In the genomic region with DNA sequence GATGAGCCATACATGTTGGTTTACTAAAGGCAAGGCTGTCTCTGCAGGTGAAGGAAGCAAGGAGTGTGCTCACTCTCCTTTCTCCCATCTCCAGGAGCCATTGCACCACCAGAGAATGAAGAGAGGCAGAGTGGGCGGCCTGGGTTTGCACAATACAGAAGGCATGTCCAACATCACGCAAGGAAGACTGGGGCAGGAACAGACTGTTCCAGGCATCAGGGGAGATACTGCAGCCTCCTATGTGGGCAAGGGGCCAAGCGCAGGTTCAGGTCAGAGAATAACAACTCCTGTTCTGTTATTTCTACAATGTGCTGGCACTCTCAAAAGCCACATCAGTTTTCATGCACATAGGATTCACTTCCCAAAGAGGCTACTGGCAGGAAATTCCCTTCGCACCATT, we compare ENCODE assay signal across 25 cellular contexts. TPM values are rescaled to one million over a fixed set of nuclear protein-coding genes. Genes with fewer than 3 reads are reported as not detected.
DNase-seq lines count a peak whose midpoint lies in the region; TF ChIP-seq lines count a peak whose summit lies in the region.
"Had no signal": no experiment of that assay in that cellular context is flagged by ENCODE, and none has a peak within 500 bp of the region (broad histone marks: within the 10 kb centered on the region; RNA-seq: fewer than 3 reads in every experiment).

No MANE protein-coding gene starts in this region.

- TF ChIP-seq CTCF in MCF 10A (IDR thresholded peaks at IDR 0.05; ENCODE audit: unreplicated experiment) (no peak), breast epithelium (IDR thresholded peaks at IDR 0.05) (no peak), VCaP (conservative IDR thresholded peaks at IDR 0.05) (no peak), A673 (conservative IDR thresholded peaks at IDR 0.05; ENCODE audit: low read depth, low read length) (no peak), sigmoid colon (IDR thresholded peaks at IDR 0.05) (no peak), tibial artery (IDR thresholded peaks at IDR 0.05) (no peak)

- DNase-seq in MCF 10A (ENCODE audit: unreplicated experiment): peak; percentile 65
- DNase-seq in breast epithelium (ENCODE audit: low spot score in 2 of 2): no peak
- peak; percentile 6 for DNase-seq in iris pigment epithelial cell (ENCODE audit: low read depth)
- no peak for DNase-seq in activated CD4-positive, CD25-positive, alpha-beta regulatory T cell treated with anti-CD3 and anti-CD28 coated beads, Interleukin-2, amount 50 U/mL, for 72 hours
- no peak for DNase-seq in A673 (ENCODE audit: low spot score)
- DNase-seq in sigmoid colon: no peak
- no peak for DNase-seq in tibial artery
- DNase-seq: activated CD4-positive, alpha-beta T cell treated with anti-CD3 and anti-CD28 coated beads for 4 hours; BE2C; effector memory CD4-positive, alpha-beta T cell; H7; IMR-90; kidney glomerular epithelial cell; MG63; NCI-H1694; NCI-H2227 treated with DMSO at 0.1 percent for 48 hours; NCI-H82; stimulated activated CD4-positive, alpha-beta T cell treated with anti-CD3 and anti-CD28 coated beads, Interleukin-2, amount 100 ng/mL, for 48 hours; stimulated activated naive CD8-positive, alpha-beta T cell treated with anti-CD3 and anti-CD28 coated beads, Interleukin-15, amount 100 ng/mL, for 72 hours had no signal

- H3K9me3 Mint-ChIP-seq in MCF 10A (ENCODE audit: unreplicated experiment): peaks cover 11% of the 10 kb centered on the region

- H3K27ac Mint-ChIP-seq in MCF 10A (ENCODE audit: low read depth, unreplicated experiment): peak overlapping the region; percentile 47
- H3K27ac Mint-ChIP-seq: activated naive CD4-positive, alpha-beta T cell treated with anti-CD3 and anti-CD28 coated beads, Interleukin-2, amount 50 U/mL, for 72 hours; stimulated activated naive CD8-positive, alpha-beta T cell treated with anti-CD3 and anti-CD28 coated beads, Interleukin-15, amount 100 ng/mL, for 72 hours had no signal

- peaks cover 11% of the 10 kb centered on the region for H3K4me1 Mint-ChIP-seq in MCF 10A (ENCODE audit: insufficient read depth, unreplicated experiment)

- H3K4me1 ChIP-seq in breast epithelium (no peaks in the 10 kb centered on the region), A673 (ENCODE audit: insufficient read depth, low read length, poor library complexity, severe bottlenecking) (no peaks in the 10 kb centered on the region), sigmoid colon (no peaks in the 10 kb centered on the region), tibial artery (no peaks in the 10 kb centered on the region)
- H3K4me1 ChIP-seq: ascending aorta had no signal

- H3K27ac ChIP-seq in breast epithelium: no peak overlapping the region
- H3K27ac ChIP-seq in VCaP: peak overlapping the region; percentile 79; the same call in 1 of the 2 replicates
- H3K27ac ChIP-seq in A673 (ENCODE audit: low read depth, low read length, poor library complexity, severe bottlenecking): no peak overlapping the region
- H3K27ac ChIP-seq in sigmoid colon: no peak overlapping the region
- H3K27ac ChIP-seq in tibial artery: no peak overlapping the region
- H3K27ac ChIP-seq: ascending aorta, esophagus muscularis mucosa, tibial nerve had no signal

- TF ChIP-seq POLR2A in breast epithelium (IDR thresholded peaks at IDR 0.05): no peak
- TF ChIP-seq POLR2A in sigmoid colon (IDR thresholded peaks at IDR 0.05): no peak

- no peak for TF ChIP-seq EP300 in sigmoid colon (IDR thresholded peaks at IDR 0.05)

- no peaks in the 10 kb centered on the region for H3K27me3 ChIP-seq in breast epithelium
- H3K27me3 ChIP-seq in A673 (replicated peaks; ENCODE audit: insufficient read depth, low read depth, low read length, poor library complexity): no peaks in the 10 kb centered on the region
- H3K27me3 ChIP-seq in sigmoid colon: no peaks in the 10 kb centered on the region
- H3K27me3 ChIP-seq in tibial artery: no peaks in the 10 kb centered on the region
- H3K27me3 ChIP-seq: ascending aorta, BE2C, esophagus muscularis mucosa, MG63, tibial nerve had no signal

- H3K36me3 ChIP-seq in breast epithelium: no peaks in the 10 kb centered on the region
- H3K36me3 ChIP-seq in A673 (ENCODE audit: insufficient read depth, low read length, poor library complexity, severe bottlenecking): no peaks in the 10 kb centered on the region
- no peaks in the 10 kb centered on the region for H3K36me3 ChIP-seq in sigmoid colon
- no peaks in the 10 kb centered on the region for H3K36me3 ChIP-seq in tibial artery
- H3K36me3 ChIP-seq: ascending aorta, BE2C, MG63, tibial nerve had no signal

- H3K9me3 ChIP-seq in breast epithelium (peaks cover 0 to 13% of the 10 kb centered on the region in 2 donors), A673 (ENCODE audit: low read depth, low read length, poor library complexity, severe bottlenecking) (peaks cover 6% of the 10 kb centered on the region), sigmoid colon (peaks cover 0 to 6% (median 3%) of the 10 kb centered on the region in 4 donors), tibial artery (peaks cover 3 to 19% (median 14%) of the 10 kb centered on the region in 3 donors)
- H3K9me3 ChIP-seq: MG63 had no signal

- WGBS in sigmoid colon, 2 donors: 82 to 84% methylated on average over 4 of the region's 4 CpGs

- intact Hi-C loops in MCF 10A (cut with micrococcal nuclease): no loop called here
- intact Hi-C loops in breast epithelium (cut with DNase I; ENCODE audit: low total_unique reads): no loop called here
- intact Hi-C loops in A673 (cut with micrococcal nuclease; ENCODE audit: unreplicated experiment): no loop called here
- intact Hi-C loops in sigmoid colon (cut with DNase I): no loop called here
- intact Hi-C loops in tibial artery (cut with DNase I; ENCODE audit: low total_unique reads): no loop called here

- H3K4me3 Mint-ChIP-seq in MCF 10A (ENCODE audit: unreplicated experiment): no peak overlapping the region
- H3K4me3 Mint-ChIP-seq: stimulated activated naive CD8-positive, alpha-beta T cell treated with anti-CD3 and anti-CD28 coated beads, Interleukin-15, amount 100 ng/mL, for 72 hours had no signal

- no peak overlapping the region for H3K4me3 ChIP-seq in breast epithelium
- H3K4me3 ChIP-seq in A673 (ENCODE audit: low read depth, low read length, poor library complexity, severe bottlenecking): no peak overlapping the region
- no peak overlapping the region for H3K4me3 ChIP-seq in sigmoid colon
- no peak overlapping the region for H3K4me3 ChIP-seq in tibial artery
- H3K4me3 ChIP-seq: ascending aorta, esophagus muscularis mucosa, MG63, smooth muscle cell, tibial nerve had no signal

- H3K27me3 Mint-ChIP-seq in MCF 10A (ENCODE audit: insufficient read depth, unreplicated experiment): no peaks in the 10 kb centered on the region

- BruUV-seq in MCF 10A (replicated peaks; lab: Mats Ljungman, UMichigan): no TSS peak
- no TSS peak for BruUV-seq in A673 (replicated peaks; lab: Mats Ljungman, UMichigan)

- no peaks in the 10 kb centered on the region for H3K36me3 Mint-ChIP-seq in MCF 10A (ENCODE audit: insufficient read depth, unreplicated experiment)

- CTCF ChIA-PET in MCF 10A (lab: Yijun Ruan, JAX) (no interaction called here), A673 (lab: Charles Lee) (no interaction called here)

- POLR2A ChIA-PET in MCF 10A (lab: Yijun Ruan, JAX): no interaction called here
- POLR2A ChIA-PET in A673 (lab: Charles Lee; ENCODE audit: low non-redundant PET): no interaction called here

RNA-seq across cellular contexts. Expression of gene TMEM229B, which starts 1.7 kb away (rescaled TPM):
- 0.17 and 0.37 TPM in 2 replicates for total RNA-seq in MCF 10A (2022)
- total RNA-seq in breast epithelium: 10 to 100 TPM in 1 of 3 donors, 1 to 10 TPM in 1, under 1 TPM in 1; 0.64 to 10.2 (median 6.0) TPM
- total RNA-seq in A673 (2021): 0.28 TPM in 1 of 2 replicates, not detected in the other
- 10 to 100 TPM in 1 of 4 donors, 1 to 10 TPM in 3; 5.6 to 16.4 (median 6.1) TPM for total RNA-seq in sigmoid colon
- 1 to 10 TPM; 1.2 to 8.0 (median 4.4) TPM for polyA plus RNA-seq in sigmoid colon
- polyA plus RNA-seq: IMR-90 had no signal

RNA-seq across cellular contexts. Expression of gene PLEKHH1, which starts 42.9 kb away (rescaled TPM):
- total RNA-seq in MCF 10A (2022) (5.8 and 6.0 TPM in 2 replicates), breast epithelium (10 to 100 TPM in 2 of 3 donors, 1 to 10 TPM in 1; 2.9 to 18.9 (median 14.7) TPM), A673 (2021) (8.9 and 13.7 TPM in 2 replicates), sigmoid colon (1 to 10 TPM; 2.0 to 8.0 (median 2.9) TPM)
- polyA plus RNA-seq in sigmoid colon: 10 to 100 TPM; 10.8 to 25.3 (median 12.3) TPM

Comparison
In these comparisons a context has a peak if more than half of its experiments do, and no peak if none do; other contexts are left out.
1. DNase-seq: peak in MCF 10A (single experiment) and iris pigment epithelial cell (single experiment); none in breast epithelium (0 of 2), activated CD4-positive, CD25-positive, alpha-beta regulatory T cell treated with anti-CD3 and anti-CD28 coated beads, Interleukin-2, amount 50 U/mL, for 72 hours (single experiment), A673 (single experiment), sigmoid colon (single experiment) and tibial artery (0 of 2).